ENCODE assay signal across 17 cellular contexts in the genomic region with DNA sequence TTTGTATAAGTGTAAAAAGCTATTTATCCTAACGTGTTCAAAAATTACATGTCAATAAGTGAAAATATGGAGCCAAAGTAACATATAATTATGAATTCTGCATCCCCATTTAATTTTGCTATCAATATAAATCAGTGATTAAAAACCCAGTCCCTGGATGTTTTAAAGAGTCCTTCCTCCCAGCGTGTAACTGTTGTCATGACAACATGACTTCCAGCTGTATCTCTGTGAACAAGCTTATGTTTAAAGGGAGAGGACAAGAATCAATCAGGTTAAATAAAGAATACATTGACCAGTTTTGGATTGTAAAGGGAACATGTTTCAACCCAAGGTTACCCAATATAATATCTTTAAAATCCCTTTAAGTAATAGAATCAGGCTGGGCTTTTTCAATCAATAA.
"Had no signal": no experiment of that assay in that cellular context is flagged by ENCODE, and none has a peak within 500 bp of the region (broad histone marks: within the 10 kb centered on the region; RNA-seq: fewer than 3 reads in every experiment).

No MANE protein-coding gene starts in this region.

- H3K4me1 ChIP-seq: testis, upper lobe of right lung, vagina had no signal

- DNase-seq: effector memory CD8-positive, alpha-beta T cell; foreskin melanocyte; head of caudate nucleus; left colon; mesendoderm; naive B cell; sigmoid colon; stimulated activated CD4-positive, alpha-beta T cell treated with anti-CD3 and anti-CD28 coated beads, Interleukin-2, amount 100 ng/mL, for 24 hours; stimulated activated CD4-positive, alpha-beta T cell treated with anti-CD3 and anti-CD28 coated beads, Interleukin-4, amount 100 ng/mL, for 4 hours; stimulated activated naive B cell treated with anti-CD40 and anti-IgM and Interleukin-4, amounts not matched to agents 10 μg/mL and 1 μg/mL and 100 μg/mL, for 72 hours; stimulated activated naive CD8-positive, alpha-beta T cell treated with anti-CD3 and anti-CD28 coated beads, Interleukin-15, amount 100 ng/mL, for 72 hours; testis; upper lobe of right lung had no signal

- H3K27me3 ChIP-seq: hepatocyte, sigmoid colon, testis, tibial nerve, upper lobe of right lung, vagina had no signal

- H3K27ac ChIP-seq: hepatocyte, sigmoid colon, skin epidermis, testis, tibial nerve, upper lobe of right lung, vagina had no signal

- H3K36me3 ChIP-seq: sigmoid colon, upper lobe of right lung, vagina had no signal

- ATAC-seq: effector memory CD8-positive, alpha-beta T cell; left colon; stimulated activated naive B cell treated with anti-CD40 and anti-IgM and Interleukin-4, amounts not matched to agents 10 μg/mL and 1 μg/mL and 100 μg/mL, for 72 hours; stimulated activated naive CD8-positive, alpha-beta T cell treated with anti-CD3 and anti-CD28 coated beads, Interleukin-15, amount 100 ng/mL, for 72 hours; upper lobe of right lung had no signal

- H3K4me3 ChIP-seq: hepatocyte, sigmoid colon, skin epidermis, testis, tibial nerve, upper lobe of right lung, vagina had no signal

- H3K9me3 ChIP-seq: sigmoid colon, testis, tibial nerve, upper lobe of right lung, vagina had no signal
